ENCODE assay signal across 7 cellular contexts in genomic region chr6:18823782-18824386, GRCh38.
DNase-seq lines count a peak whose midpoint lies in the region; ATAC-seq and TF ChIP-seq lines count a peak whose summit lies in the region.

No MANE protein-coding gene starts in this region.

- no peak overlapping the region for H3K27ac ChIP-seq in lower lobe of right lung

- DNase-seq in ELF-1 (ENCODE audit: low read depth, low spot score) (peak; percentile 50), lower lobe of right lung (no peak), NCI-H128 (lab: John Stamatoyannopoulos, UW; ENCODE audit: unreplicated experiment) (no peak)
- DNase-seq in activated CD8-positive, alpha-beta memory T cell treated with anti-CD3 and anti-CD28 coated beads, Interleukin-2, amount 50 U/mL, for 48 hours = peak; percentile 89

- no peak for ATAC-seq in lower lobe of right lung
- ATAC-seq in HG02759 (IDR thresholded peaks at IDR 0.05; ENCODE audit: unreplicated experiment) = no peak
- ATAC-seq in GM19328 (IDR thresholded peaks at IDR 0.05; ENCODE audit: unreplicated experiment) = no peak

- no peak for TF ChIP-seq EP300 in Ishikawa (IDR thresholded peaks at IDR 0.05; ENCODE audit: borderline replicate concordance)

- TF ChIP-seq CTCF in lower lobe of right lung (IDR thresholded peaks at IDR 0.05) = peak; percentile 23

- no peaks in the 10 kb centered on the region for H3K4me1 ChIP-seq in lower lobe of right lung

- H3K4me3 ChIP-seq in lower lobe of right lung = no peak overlapping the region

- intact Hi-C loops in lower lobe of right lung (cut with DNase I) = no loop called here

- H3K27me3 ChIP-seq in lower lobe of right lung (ENCODE audit: low read depth) = no peaks in the 10 kb centered on the region

- peaks cover 25% of the 10 kb centered on the region for H3K9me3 ChIP-seq in lower lobe of right lung

- no peaks in the 10 kb centered on the region for H3K36me3 ChIP-seq in lower lobe of right lung

- TF ChIP-seq RAD21 in Ishikawa (IDR thresholded peaks at IDR 0.05; ENCODE audit: low read depth) = peak; percentile 53

TF ChIP-seq in Ishikawa, 13 proteins besides CTCF, POLR2A, EP300 and RAD21:
- TF ChIP-seq USF1 (IDR thresholded peaks at IDR 0.05) (peak; percentile 42), CREB1 (IDR thresholded peaks at IDR 0.05; ENCODE audit: low read depth) (no peak)

Comparison
In these comparisons a context has a peak if more than half of its experiments do, and no peak if none do; other contexts are left out.
1. DNase-seq: peak in ELF-1 (single experiment) and activated CD8-positive, alpha-beta memory T cell treated with anti-CD3 and anti-CD28 coated beads, Interleukin-2, amount 50 U/mL, for 48 hours (single experiment); none in lower lobe of right lung (single experiment) and NCI-H128 (single experiment).